ENCODE assay signal across 2 cellular contexts in the genomic region with DNA sequence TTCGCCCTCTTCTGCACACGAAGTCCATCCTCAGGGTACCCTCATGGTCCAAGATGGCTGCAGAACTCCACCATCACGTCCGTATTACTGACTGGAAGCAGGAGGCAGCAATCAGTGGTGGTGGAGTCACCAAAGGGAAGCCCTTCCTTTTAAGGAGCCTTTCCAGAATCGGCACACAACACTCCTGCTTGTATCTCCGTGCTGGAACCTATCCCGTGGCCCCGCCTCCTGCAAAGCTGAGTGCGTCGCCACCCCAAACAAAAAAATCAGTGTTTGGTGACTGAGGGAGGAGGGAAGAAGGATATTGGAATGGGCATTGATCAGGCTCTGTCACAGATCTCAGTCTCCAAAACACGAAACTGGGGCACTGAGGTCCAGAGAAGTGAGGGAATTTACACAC.
TF ChIP-seq lines count a peak whose summit lies in the region.

No MANE protein-coding gene starts in this region.

TF ChIP-seq in IMR-90, 13 proteins besides CTCF, POLR2A, EP300 and RAD21:
- TF ChIP-seq MAZ (IDR thresholded peaks at IDR 0.05; ENCODE audit: borderline replicate concordance, low read depth, low read length) (no peak), NFE2L2 (IDR thresholded peaks at IDR 0.05; ENCODE audit: low read depth, low read length) (no peak), BHLHE40 (IDR thresholded peaks at IDR 0.05; ENCODE audit: low read depth, low read length) (no peak), CEBPB (IDR thresholded peaks at IDR 0.05; ENCODE audit: low read depth, low read length) (no peak), RFX5 (IDR thresholded peaks at IDR 0.05; ENCODE audit: low read depth, low read length) (no peak), USF2 (IDR thresholded peaks at IDR 0.05; ENCODE audit: low read depth, low read length) (no peak), MXI1 (IDR thresholded peaks at IDR 0.05; ENCODE audit: borderline replicate concordance, low read depth, low read length) (no peak), CHD1 (IDR thresholded peaks at IDR 0.05; ENCODE audit: low read depth, low read length) (no peak), RCOR1 (IDR thresholded peaks at IDR 0.05; ENCODE audit: insufficient replicate concordance, low read length) (no peak), FOS (IDR thresholded peaks at IDR 0.05; ENCODE audit: low read depth, low read length) (no peak), SMC3 (IDR thresholded peaks at IDR 0.05; ENCODE audit: low read depth, low read length) (no peak), MAFK (IDR thresholded peaks at IDR 0.05; ENCODE audit: low read depth, low read length) (no peak)
- TF ChIP-seq, protein P1, sequence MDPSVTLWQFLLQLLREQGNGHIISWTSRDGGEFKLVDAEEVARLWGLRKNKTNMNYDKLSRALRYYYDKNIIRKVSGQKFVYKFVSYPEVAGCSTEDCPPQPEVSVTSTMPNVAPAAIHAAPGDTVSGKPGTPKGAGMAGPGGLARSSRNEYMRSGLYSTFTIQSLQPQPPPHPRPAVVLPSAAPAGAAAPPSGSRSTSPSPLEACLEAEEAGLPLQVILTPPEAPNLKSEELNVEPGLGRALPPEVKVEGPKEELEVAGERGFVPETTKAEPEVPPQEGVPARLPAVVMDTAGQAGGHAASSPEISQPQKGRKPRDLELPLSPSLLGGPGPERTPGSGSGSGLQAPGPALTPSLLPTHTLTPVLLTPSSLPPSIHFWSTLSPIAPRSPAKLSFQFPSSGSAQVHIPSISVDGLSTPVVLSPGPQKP (IDR thresholded peaks at IDR 0.05; ENCODE audit: borderline replicate concordance, low read depth, low read length): no peak

TF ChIP-seq in K562, 482 proteins besides CTCF, POLR2A, EP300 and RAD21:
- TF ChIP-seq HDAC8 (tag; IDR thresholded peaks at IDR 0.05): no peak
- TF ChIP-seq HSF4 (CRISPR knock-in tag; IDR thresholded peaks at IDR 0.05; ENCODE audit: borderline replicate concordance): no peak
- TF ChIP-seq ZNF23 (CRISPR knock-in tag; IDR thresholded peaks at IDR 0.05): no peak
- TF ChIP-seq SREBF1 (IDR thresholded peaks at IDR 0.05; ENCODE audit: borderline replicate concordance, low read depth, low read length): no peak
- TF ChIP-seq ZNF77 (CRISPR knock-in tag; IDR thresholded peaks at IDR 0.05): no peak
- no peak for TF ChIP-seq EHMT2 (IDR thresholded peaks at IDR 0.05)
- TF ChIP-seq, protein P2, sequence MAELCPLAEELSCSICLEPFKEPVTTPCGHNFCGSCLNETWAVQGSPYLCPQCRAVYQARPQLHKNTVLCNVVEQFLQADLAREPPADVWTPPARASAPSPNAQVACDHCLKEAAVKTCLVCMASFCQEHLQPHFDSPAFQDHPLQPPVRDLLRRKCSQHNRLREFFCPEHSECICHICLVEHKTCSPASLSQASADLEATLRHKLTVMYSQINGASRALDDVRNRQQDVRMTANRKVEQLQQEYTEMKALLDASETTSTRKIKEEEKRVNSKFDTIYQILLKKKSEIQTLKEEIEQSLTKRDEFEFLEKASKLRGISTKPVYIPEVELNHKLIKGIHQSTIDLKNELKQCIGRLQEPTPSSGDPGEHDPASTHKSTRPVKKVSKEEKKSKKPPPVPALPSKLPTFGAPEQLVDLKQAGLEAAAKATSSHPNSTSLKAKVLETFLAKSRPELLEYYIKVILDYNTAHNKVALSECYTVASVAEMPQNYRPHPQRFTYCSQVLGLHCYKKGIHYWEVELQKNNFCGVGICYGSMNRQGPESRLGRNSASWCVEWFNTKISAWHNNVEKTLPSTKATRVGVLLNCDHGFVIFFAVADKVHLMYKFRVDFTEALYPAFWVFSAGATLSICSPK (IDR thresholded peaks at IDR 0.05; ENCODE audit: borderline replicate concordance): no peak
- no peak for TF ChIP-seq ZNF133 (CRISPR knock-in tag; IDR thresholded peaks at IDR 0.05)
- no peak for TF ChIP-seq SIN3B (IDR thresholded peaks at IDR 0.05; ENCODE audit: low read depth)
- TF ChIP-seq, protein P3, sequence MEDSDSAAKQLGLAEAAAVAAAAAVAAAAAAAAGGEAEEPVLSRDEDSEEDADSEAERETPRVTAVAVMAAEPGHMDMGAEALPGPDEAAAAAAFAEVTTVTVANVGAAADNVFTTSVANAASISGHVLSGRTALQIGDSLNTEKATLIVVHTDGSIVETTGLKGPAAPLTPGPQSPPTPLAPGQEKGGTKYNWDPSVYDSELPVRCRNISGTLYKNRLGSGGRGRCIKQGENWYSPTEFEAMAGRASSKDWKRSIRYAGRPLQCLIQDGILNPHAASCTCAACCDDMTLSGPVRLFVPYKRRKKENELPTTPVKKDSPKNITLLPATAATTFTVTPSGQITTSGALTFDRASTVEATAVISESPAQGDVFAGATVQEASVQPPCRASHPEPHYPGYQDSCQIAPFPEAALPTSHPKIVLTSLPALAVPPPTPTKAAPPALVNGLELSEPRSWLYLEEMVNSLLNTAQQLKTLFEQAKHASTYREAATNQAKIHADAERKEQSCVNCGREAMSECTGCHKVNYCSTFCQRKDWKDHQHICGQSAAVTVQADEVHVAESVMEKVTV (CRISPR knock-in tag; IDR thresholded peaks at IDR 0.05): no peak
- TF ChIP-seq NR2F6 (CRISPR knock-in tag; IDR thresholded peaks at IDR 0.05): no peak
- no peak for TF ChIP-seq ZKSCAN8 (CRISPR knock-in tag; IDR thresholded peaks at IDR 0.05)
- no peak for TF ChIP-seq PHF20 (IDR thresholded peaks at IDR 0.05; ENCODE audit: partially characterized antibody)
- no peak for TF ChIP-seq MIER1 (IDR thresholded peaks at IDR 0.05; ENCODE audit: low read depth)
